In the genomic region with DNA sequence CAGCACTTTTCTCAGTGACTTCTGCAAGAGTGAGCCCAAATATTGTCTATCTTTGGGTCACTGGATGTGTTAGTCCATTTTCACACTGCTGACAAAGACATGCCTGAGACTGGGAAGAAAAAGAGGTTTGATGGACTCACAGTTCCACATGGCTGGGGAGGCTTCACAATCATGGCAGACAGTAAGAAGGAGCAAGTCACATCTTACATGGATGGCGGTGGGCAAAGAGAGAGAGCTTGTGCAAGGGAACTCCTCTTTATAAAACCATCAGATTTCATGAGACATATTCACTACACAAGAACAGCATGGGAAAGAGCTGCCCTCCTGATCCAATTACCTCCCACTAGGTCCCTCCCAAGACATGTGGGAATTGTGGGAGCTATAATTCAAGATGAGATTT, we compare ENCODE assay signal across 20 cellular contexts. TPM values are rescaled to one million over a fixed set of nuclear protein-coding genes. Genes with fewer than 3 reads are reported as not detected.
DNase-seq lines count a peak whose midpoint lies in the region; ATAC-seq and TF ChIP-seq lines count a peak whose summit lies in the region.
"Had no signal": no experiment of that assay in that cellular context is flagged by ENCODE, and none has a peak within 500 bp of the region (broad histone marks: within the 10 kb centered on the region; RNA-seq: fewer than 3 reads in every experiment).

No MANE protein-coding gene starts in this region.

- H2BK15ac ChIP-seq in IMR-90 (ENCODE audit: low read depth, low read length): no peak overlapping the region; the same call in 2 of the 3 replicates

- H3K27ac ChIP-seq in HCT116 (ENCODE audit: low read depth, low read length) (no peak overlapping the region), IMR-90 (ENCODE audit: insufficient read depth, low read length) (no peak overlapping the region), foreskin keratinocyte (no peak overlapping the region), sigmoid colon (no peak overlapping the region), left ventricle myocardium inferior (replicated peaks) (no peak overlapping the region)
- H3K27ac ChIP-seq: Peyer's patch had no signal

- H3K36me3 ChIP-seq in HCT116 (ENCODE audit: control insufficient read depth in 1 of 2, insufficient read depth in 2 of 2, low read length in 2 of 2) (no peaks in the 10 kb centered on the region), IMR-90 (ENCODE audit: control insufficient read depth, insufficient read depth, low read length) (no peaks in the 10 kb centered on the region), sigmoid colon (no peaks in the 10 kb centered on the region), left ventricle myocardium inferior (no peaks in the 10 kb centered on the region)
- H3K36me3 ChIP-seq: MG63, Peyer's patch had no signal

- H2BK20ac ChIP-seq in IMR-90 (ENCODE audit: low read depth, low read length): peak overlapping the region; percentile 16

- H3K56ac ChIP-seq in IMR-90 (ENCODE audit: extremely low read depth, insufficient read depth, low read length): no peak overlapping the region

- intact Hi-C loops in HCT116 (cut with micrococcal nuclease): no loop called here
- intact Hi-C loops in IMR-90 (cut with micrococcal nuclease): no loop called here
- intact Hi-C loops in sigmoid colon (cut with DNase I): loop anchor here (10.0 kb wide), 1 partner anchor 626 kb away; the partner anchor contains the start of gene PDZD8
- intact Hi-C loops in left ventricle myocardium inferior (cut with micrococcal nuclease): no loop called here

- H3K9me3 ChIP-seq in HCT116 (ENCODE audit: control insufficient read depth in 1 of 2, insufficient read depth in 1 of 2, low read depth in 1 of 2, low read length in 2 of 2) (no peaks in the 10 kb centered on the region; a peak in 1 of 4 replicates), IMR-90 (ENCODE audit: control insufficient read depth, insufficient read depth, low read length) (no peaks in the 10 kb centered on the region), sigmoid colon (no peaks in the 10 kb centered on the region), left ventricle myocardium inferior (replicated peaks) (no peaks in the 10 kb centered on the region)
- H3K9me3 ChIP-seq: MG63, Peyer's patch, SK-N-SH had no signal

- H3K18ac ChIP-seq in IMR-90 (ENCODE audit: low read depth, low read length): peak overlapping the region; percentile 63; the same call in 1 of the 2 replicates

- no peak overlapping the region for H2AFZ ChIP-seq in HCT116 (ENCODE audit: low read depth, low read length, poor library complexity, severe bottlenecking)
- no peak overlapping the region for H2AFZ ChIP-seq in IMR-90 (replicated peaks; ENCODE audit: low read length, poor library complexity)
- H2AFZ ChIP-seq: GM23338 had no signal

- TF ChIP-seq POLR2A in HCT116 (IDR thresholded peaks at IDR 0.05; ENCODE audit: borderline replicate concordance, extremely low read depth, insufficient read depth, insufficient read length) (no peak), IMR-90 (IDR thresholded peaks at IDR 0.05; ENCODE audit: low read depth, low read length) (no peak), sigmoid colon (IDR thresholded peaks at IDR 0.05) (no peak)

- H3K27me3 ChIP-seq in HCT116 (ENCODE audit: insufficient read depth, low read length) (no peaks in the 10 kb centered on the region), IMR-90 (ENCODE audit: control insufficient read depth, insufficient read depth, low read length) (no peaks in the 10 kb centered on the region), foreskin keratinocyte (no peaks in the 10 kb centered on the region), sigmoid colon (no peaks in the 10 kb centered on the region), left ventricle myocardium inferior (ENCODE audit: low read depth) (no peaks in the 10 kb centered on the region)
- H3K27me3 ChIP-seq: MG63, Peyer's patch had no signal

- POLR2A ChIA-PET in HCT116 (lab: Charles Lee) (interaction anchor here (1.2 kb wide), 1 partner anchor 11 kb away, joined by 4 read pairs; no protein-coding TSS in a partner anchor), IMR-90 (lab: Charles Lee; ENCODE audit: unreplicated experiment) (no interaction called here)

- in situ Hi-C loops in IMR-90 (cut with MboI; ENCODE audit: low sequenced_read_pairs): no loop called here

- peaks cover 12% of the 10 kb centered on the region; the same call in 1 of the 2 replicates for H3K9me1 ChIP-seq in IMR-90 (ENCODE audit: insufficient read depth, low read length)

- RAD21 ChIA-PET in HCT116 (lab: Charles Lee; ENCODE audit: low non-redundant PET in 1 of 2, low total read pairs in 2 of 2, uncharacterized antibody in 2 of 2, unreplicated experiment in 2 of 2): no interaction called here

- CTCF ChIA-PET in HCT116 (lab: Charles Lee) (interaction anchor here (1.1 kb wide), 1 partner anchor 420 kb away, joined by 3 read pairs; no protein-coding TSS in a partner anchor), IMR-90 (lab: Yijun Ruan, JAX) (interaction anchor here (0.9 kb wide), 1 partner anchor 18 kb away, joined by 3 read pairs; no protein-coding TSS in a partner anchor)

- H2BK5ac ChIP-seq in IMR-90 (ENCODE audit: low read depth, low read length, poor library complexity, severe bottlenecking): peak overlapping the region; percentile 59

- H2AK9ac ChIP-seq in IMR-90 (replicated peaks; ENCODE audit: low read depth, low read length, poor library complexity): no peak overlapping the region

- H3K4me3 ChIP-seq in HCT116 (replicated peaks in 1 of 2; ENCODE audit: low read depth in 1 of 2, low read length in 2 of 2) (no peak overlapping the region), IMR-90 (ENCODE audit: insufficient read depth, low read depth, low read length) (no peak overlapping the region), sigmoid colon (no peak overlapping the region), left ventricle myocardium inferior (no peak overlapping the region)
- H3K4me3 ChIP-seq: GM23338, MG63, Peyer's patch had no signal

- no peaks in the 10 kb centered on the region for H3K9me2 ChIP-seq in HCT116 (ENCODE audit: insufficient read depth)
- H3K9me2 ChIP-seq: SK-N-SH had no signal

- BruUV-seq in HCT116 (replicated peaks; lab: Mats Ljungman, UMichigan) (no TSS peak), IMR-90 (replicated peaks; lab: Mats Ljungman, UMichigan) (no TSS peak)

- peak overlapping the region; percentile 36 for H3K4me2 ChIP-seq in HCT116 (ENCODE audit: low read length)
- H3K4me2 ChIP-seq in IMR-90 (ENCODE audit: low read depth, low read length): no peak overlapping the region
- H3K4me2 ChIP-seq: GM23338, SK-N-SH had no signal

- H3K79me2 ChIP-seq in HCT116 (ENCODE audit: insufficient read depth, low read length): no peaks in the 10 kb centered on the region

- no peak for TF ChIP-seq EP300 in sigmoid colon (IDR thresholded peaks at IDR 0.05)

- no peak for TF ChIP-seq CTCF in HCT116 (IDR thresholded peaks at IDR 0.05 in 2 of 3, conservative IDR thresholded peaks at IDR 0.05 in 1 of 3; ENCODE audit: borderline replicate concordance in 1 of 3, insufficient read depth in 1 of 3, low read depth in 2 of 3, low read length in 2 of 3)
- no peak for TF ChIP-seq CTCF in IMR-90 (conservative IDR thresholded peaks at IDR 0.05; ENCODE audit: low read depth, low read length)
- TF ChIP-seq CTCF in foreskin keratinocyte (conservative IDR thresholded peaks at IDR 0.05): no peak
- TF ChIP-seq CTCF in sigmoid colon (IDR thresholded peaks at IDR 0.05): no peak
- TF ChIP-seq CTCF in left ventricle myocardium inferior (IDR thresholded peaks at IDR 0.05; ENCODE audit: borderline replicate concordance): no peak

- ATAC-seq in HCT116 (peak; percentile 10; the same call in 1 of the 2 replicates), IMR-90 (ENCODE audit: low read depth) (no peak), foreskin keratinocyte (peak; percentile 1), HG03108 (IDR thresholded peaks at IDR 0.05; ENCODE audit: unreplicated experiment) (no peak)
- ATAC-seq: GM23338 had no signal

- peak overlapping the region; percentile 66 for H3K4ac ChIP-seq in IMR-90 (ENCODE audit: low read depth, low read length)

- H4K5ac ChIP-seq in IMR-90 (ENCODE audit: low read depth, low read length): no peak overlapping the region

- peak overlapping the region; percentile 6; the same call in 1 of the 2 replicates for H4K91ac ChIP-seq in IMR-90 (ENCODE audit: insufficient read depth, low read depth, low read length)

- no peak overlapping the region for H3K9ac ChIP-seq in HCT116 (ENCODE audit: low read length)
- H3K9ac ChIP-seq in IMR-90 (ENCODE audit: low read depth, low read length): no peak overlapping the region
- H3K9ac ChIP-seq: SK-N-SH had no signal

- H2AK5ac ChIP-seq in IMR-90 (ENCODE audit: low read depth, low read length): peak overlapping the region; percentile 19; the same call in 1 of the 2 replicates

- H4K8ac ChIP-seq in IMR-90 (ENCODE audit: low read depth in 2 of 2, low read length in 2 of 2): peak overlapping the region in 1 of 2 experiments; percentile 34; a peak in 1 of 4 replicates

- no peaks in the 10 kb centered on the region for H3K79me1 ChIP-seq in IMR-90 (ENCODE audit: low read depth in 1 of 2, low read length in 2 of 2)

- DNase-seq in HCT116 (ENCODE audit: low read depth, low spot score): no peak
- no peak for DNase-seq in IMR-90
- no peak for DNase-seq in foreskin keratinocyte
- peak; percentile 32 for DNase-seq in sigmoid colon
- no peak for DNase-seq in left ventricle myocardium inferior
- DNase-seq in NCI-H187 treated with DMSO at 0.1 percent for 48 hours (lab: John Stamatoyannopoulos, UW): no peak
- DNase-seq: C1 segment of cervical spinal cord; CD4-positive, alpha-beta memory T cell; COR-L47; H9; KBM-7; NCI-H2029 treated with DMSO at 0.1 percent for 48 hours; NCI-H446 treated with DMSO at 0.1 percent for 48 hours; NCI-H526; SK-N-SH; SW 1271 had no signal

- H4K20me1 ChIP-seq in HCT116 (ENCODE audit: insufficient read depth) (no peaks in the 10 kb centered on the region), IMR-90 (ENCODE audit: insufficient read depth, low read length) (no peaks in the 10 kb centered on the region)

- H3K4me1 ChIP-seq in HCT116 (ENCODE audit: control insufficient read depth in 1 of 2, insufficient read depth in 2 of 2, low read length in 2 of 2): peaks cover 7 to 16% of the 10 kb centered on the region in 2 experiments
- H3K4me1 ChIP-seq in IMR-90 (ENCODE audit: control insufficient read depth, insufficient read depth, low read length): peaks cover 7% of the 10 kb centered on the region
- H3K4me1 ChIP-seq in foreskin keratinocyte: peaks cover 17% of the 10 kb centered on the region
- peaks cover 0 to 1% (median under 1%) of the 10 kb centered on the region in 4 donors for H3K4me1 ChIP-seq in sigmoid colon
- H3K4me1 ChIP-seq in left ventricle myocardium inferior: peaks cover 9% of the 10 kb centered on the region
- H3K4me1 ChIP-seq: Peyer's patch had no signal

- peak overlapping the region; percentile 40 for H3K14ac ChIP-seq in IMR-90 (replicated peaks; ENCODE audit: low read depth, low read length)

- H3K23ac ChIP-seq in IMR-90 (ENCODE audit: low read depth, low read length): 0 out of 2 replicates have a peak overlapping the region, but pooled peaks have one; percentile 37

- dilution Hi-C loops in IMR-90 (cut with HindIII; ENCODE audit: low sequenced_read_pairs, unreplicated experiment): no loop called here

- WGBS in IMR-90 (ENCODE audit: extremely low coverage in 2 of 2, insufficient read length in 1 of 2), 2 experiments: no CpG with 5 or more reads among the region's 1 CpG
- 97 to 100% methylated on average over 1 of the region's 1 CpG for WGBS in sigmoid colon, 2 donors

- TF ChIP-seq RAD21 in HCT116 (IDR thresholded peaks at IDR 0.05; ENCODE audit: low read depth): no peak
- no peak for TF ChIP-seq RAD21 in IMR-90 (IDR thresholded peaks at IDR 0.05; ENCODE audit: low read length)

- H2BK120ac ChIP-seq in IMR-90 (ENCODE audit: low read depth, low read length): peak overlapping the region; percentile 67

RNA-seq across cellular contexts. Expression of gene HSPA12A, which starts 6.1 kb away (rescaled TPM):
- total RNA-seq in HCT116 (2021; ENCODE audit: unreplicated experiment): 19.8 TPM
- 7.0 and 8.9 TPM in 2 replicates for polyA plus RNA-seq in HCT116 (2012)
- 16.1 and 18.6 TPM in 2 replicates for total RNA-seq in IMR-90 (2012; rRNA removed)
- polyA plus RNA-seq in IMR-90 (2012; rRNA removed): 14.6 and 16.7 TPM in 2 replicates
- polyA plus RNA-seq in IMR-90 (2012; cell fraction: cytosol; rRNA removed): 6.6 and 6.9 TPM in 2 replicates
- polyA plus RNA-seq in IMR-90 (2012; cell fraction: nucleus; rRNA removed; ENCODE audit: low replicate concordance): 34.4 and 57.2 TPM in 2 replicates
- total RNA-seq in foreskin keratinocyte: 10.3 and 10.4 TPM in 2 replicates
- 3.8 and 4.1 TPM in 2 replicates for polyA plus RNA-seq in foreskin keratinocyte
- 10 to 100 TPM; 12.3 to 17.4 (median 15.4) TPM for total RNA-seq in sigmoid colon
- polyA plus RNA-seq in sigmoid colon: 1 to 10 TPM; 1.4 to 3.6 (median 3.0) TPM
- 15.0 TPM for total RNA-seq in left ventricle myocardium inferior

Comparison
In these comparisons a context has a peak if more than half of its experiments do, and no peak if none do; other contexts are left out.
1. ATAC-seq: peak in HCT116 (single experiment) and foreskin keratinocyte (single experiment); none in IMR-90 (single experiment) and HG03108 (single experiment).